8 cellular contexts compared by ENCODE assay signal in the genomic region with DNA sequence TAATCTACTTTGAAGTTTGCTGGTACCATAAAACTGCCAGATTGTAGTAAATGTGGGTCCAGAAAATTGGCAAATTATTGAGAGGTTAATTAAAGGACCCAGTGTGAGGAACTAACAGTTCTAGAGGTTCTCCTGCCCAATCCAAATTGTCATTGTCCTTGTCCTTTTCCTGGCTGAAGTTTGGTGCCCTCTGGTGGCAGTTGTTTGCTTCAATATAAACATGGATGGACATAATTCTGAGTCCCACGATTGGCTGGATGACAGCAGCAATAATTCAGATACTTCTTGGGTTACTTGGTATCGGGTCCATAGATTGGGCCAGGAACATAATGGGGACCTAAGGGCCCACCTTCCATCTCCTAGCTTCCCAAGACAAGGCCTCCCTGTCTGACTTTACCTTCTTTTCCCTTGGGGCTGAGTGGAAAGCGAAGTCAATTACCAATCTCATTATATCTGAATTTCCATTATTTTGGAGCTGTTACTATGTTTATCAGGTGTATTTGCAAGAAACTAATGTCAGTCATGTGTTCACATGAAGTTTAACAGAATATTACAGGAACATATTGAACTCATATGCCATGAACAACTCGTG. TPM values are rescaled to one million over a fixed set of nuclear protein-coding genes. Genes with fewer than 3 reads are reported as not detected.
DNase-seq lines count a peak whose midpoint lies in the region; ATAC-seq and TF ChIP-seq lines count a peak whose summit lies in the region.

No MANE protein-coding gene starts in this region.

- WGBS in IMR-90 (ENCODE audit: extremely low coverage in 2 of 2, insufficient read length in 1 of 2), 2 experiments = no CpG with 5 or more reads among the region's 4 CpGs

- H4K20me1 ChIP-seq in IMR-90 (ENCODE audit: insufficient read depth, low read length) = peaks cover 68% of the 10 kb centered on the region

- no peak overlapping the region for H3K4me2 ChIP-seq in IMR-90 (ENCODE audit: low read depth, low read length)

- no peak overlapping the region for H3K4me3 Mint-ChIP-seq in activated T-cell treated with anti-CD3 and anti-CD28 coated beads, Interleukin-2, amount 50 U/mL, for 24 hours
- no peak overlapping the region for H3K4me3 Mint-ChIP-seq in osteocyte (ENCODE audit: unreplicated experiment)

- H2AFZ ChIP-seq in IMR-90 (replicated peaks; ENCODE audit: low read length, poor library complexity) = no peak overlapping the region

- H2BK5ac ChIP-seq in IMR-90 (ENCODE audit: low read depth, low read length, poor library complexity, severe bottlenecking) = no peak overlapping the region

- peaks cover 44% of the 10 kb centered on the region for H3K36me3 ChIP-seq in IMR-90 (ENCODE audit: control insufficient read depth, insufficient read depth, low read length)

- H3K9ac ChIP-seq in IMR-90 (ENCODE audit: low read depth, low read length) = no peak overlapping the region

- no peak overlapping the region for H4K8ac ChIP-seq in IMR-90 (ENCODE audit: low read depth in 2 of 2, low read length in 2 of 2)

- dilution Hi-C loops in IMR-90 (cut with HindIII; ENCODE audit: low sequenced_read_pairs, unreplicated experiment) = no loop called here

- H3K79me1 ChIP-seq in IMR-90 (ENCODE audit: low read depth in 1 of 2, low read length in 2 of 2) = peaks cover 16 to 71% of the 10 kb centered on the region in 2 experiments

- H4K91ac ChIP-seq in IMR-90 (ENCODE audit: insufficient read depth, low read depth, low read length) = no peak overlapping the region

- H4K5ac ChIP-seq in IMR-90 (ENCODE audit: low read depth, low read length) = no peak overlapping the region

- H2BK20ac ChIP-seq in IMR-90 (ENCODE audit: low read depth, low read length) = no peak overlapping the region

- peaks cover 17% of the 10 kb centered on the region for H3K4me1 ChIP-seq in IMR-90 (ENCODE audit: control insufficient read depth, insufficient read depth, low read length)

- no peak overlapping the region for H3K18ac ChIP-seq in IMR-90 (ENCODE audit: low read depth, low read length)

- ATAC-seq in IMR-90 (ENCODE audit: low read depth) (no peak), GM21737 (IDR thresholded peaks at IDR 0.05; ENCODE audit: unreplicated experiment) (no peak), HG02798 (IDR thresholded peaks at IDR 0.05; ENCODE audit: poor library complexity, unreplicated experiment) (no peak)

- H3K27me3 Mint-ChIP-seq in activated T-cell treated with anti-CD3 and anti-CD28 coated beads, Interleukin-2, amount 50 U/mL, for 24 hours = no peaks in the 10 kb centered on the region
- no peaks in the 10 kb centered on the region for H3K27me3 Mint-ChIP-seq in osteocyte (ENCODE audit: unreplicated experiment)

- H3K4me3 ChIP-seq in IMR-90 (ENCODE audit: insufficient read depth, low read depth, low read length) (no peak overlapping the region), fibroblast of pulmonary artery (replicated peaks; ENCODE audit: low read depth, low read length) (no peak overlapping the region)

- peak; percentile 64 for TF ChIP-seq CTCF in IMR-90 (conservative IDR thresholded peaks at IDR 0.05; ENCODE audit: low read depth, low read length)
- TF ChIP-seq CTCF in fibroblast of pulmonary artery (IDR thresholded peaks at IDR 0.05; ENCODE audit: low read length, missing control alignments) = peak; percentile 80
- TF ChIP-seq CTCF in osteocyte (IDR thresholded peaks at IDR 0.05) = peak; percentile 77

- H3K27ac ChIP-seq in IMR-90 (ENCODE audit: insufficient read depth, low read length) = no peak overlapping the region

- intact Hi-C loops in IMR-90 (cut with micrococcal nuclease) = loop anchor here (2.0 to 10.0 kb wide), 3 partner anchors 33 to 214 kb away; partner anchors contain the start of gene GARRE1

- H3K4ac ChIP-seq in IMR-90 (ENCODE audit: low read depth, low read length) = no peak overlapping the region

- H3K4me1 Mint-ChIP-seq in activated T-cell treated with anti-CD3 and anti-CD28 coated beads, Interleukin-2, amount 50 U/mL, for 24 hours (ENCODE audit: low read depth) = peaks cover 58% of the 10 kb centered on the region
- H3K4me1 Mint-ChIP-seq in osteocyte (ENCODE audit: unreplicated experiment) = peaks cover 40% of the 10 kb centered on the region

- no peak overlapping the region for H3K23ac ChIP-seq in IMR-90 (ENCODE audit: low read depth, low read length)

- H3K27ac Mint-ChIP-seq in activated T-cell treated with anti-CD3 and anti-CD28 coated beads, Interleukin-2, amount 50 U/mL, for 24 hours = peak overlapping the region; percentile 50
- peak overlapping the region; percentile 34 for H3K27ac Mint-ChIP-seq in osteocyte (ENCODE audit: unreplicated experiment)

- peak; percentile 56 for TF ChIP-seq RAD21 in IMR-90 (IDR thresholded peaks at IDR 0.05; ENCODE audit: low read length)

- no peak overlapping the region for H3K56ac ChIP-seq in IMR-90 (ENCODE audit: extremely low read depth, insufficient read depth, low read length)

- POLR2A ChIA-PET in IMR-90 (lab: Charles Lee; ENCODE audit: unreplicated experiment) = no interaction called here

- no peak overlapping the region for H3K14ac ChIP-seq in IMR-90 (replicated peaks; ENCODE audit: low read depth, low read length)

- DNase-seq in CMK (ENCODE audit: low read depth) (peak; percentile 41), IMR-90 (peak; percentile 53), OCI-M1 (lab: John Stamatoyannopoulos, UW) (peak; percentile 86), fibroblast of pulmonary artery (ENCODE audit: low read depth) (peak; percentile 81), osteocyte (ENCODE audit: extremely low spot score, unreplicated experiment) (no peak)
- peak; percentile 54 for DNase-seq in activated T-cell treated with anti-CD3 and anti-CD28 coated beads, Interleukin-2, amount 50 U/mL, for 24 hours

- CTCF ChIA-PET in IMR-90 (lab: Yijun Ruan, JAX) = interaction anchor here (0.5 to 0.8 kb wide), 4 partner anchors 11 to 139 kb away, joined by 3 to 5 read pairs (median 3); no protein-coding TSS in a partner anchor

- peaks cover 20% of the 10 kb centered on the region for H3K9me1 ChIP-seq in IMR-90 (ENCODE audit: insufficient read depth, low read length)

- H3K27me3 ChIP-seq in IMR-90 (ENCODE audit: control insufficient read depth, insufficient read depth, low read length) = no peaks in the 10 kb centered on the region

- peaks cover 87% of the 10 kb centered on the region for H3K36me3 Mint-ChIP-seq in activated T-cell treated with anti-CD3 and anti-CD28 coated beads, Interleukin-2, amount 50 U/mL, for 24 hours (ENCODE audit: low read depth)
- peaks cover 55% of the 10 kb centered on the region for H3K36me3 Mint-ChIP-seq in osteocyte (ENCODE audit: unreplicated experiment)

- in situ Hi-C loops in IMR-90 (cut with MboI; ENCODE audit: low sequenced_read_pairs) = no loop called here

- no TSS peak for BruUV-seq in IMR-90 (replicated peaks; lab: Mats Ljungman, UMichigan)

- TF ChIP-seq POLR2A in IMR-90 (IDR thresholded peaks at IDR 0.05; ENCODE audit: low read depth, low read length) = no peak

- no peak overlapping the region for H2BK120ac ChIP-seq in IMR-90 (ENCODE audit: low read depth, low read length)

- no peak overlapping the region for H2AK5ac ChIP-seq in IMR-90 (ENCODE audit: low read depth, low read length)

- no peak overlapping the region for H2BK15ac ChIP-seq in IMR-90 (ENCODE audit: low read depth, low read length)

- no peak overlapping the region for H2AK9ac ChIP-seq in IMR-90 (replicated peaks; ENCODE audit: low read depth, low read length, poor library complexity)

- H3K9me3 ChIP-seq in IMR-90 (ENCODE audit: control insufficient read depth, insufficient read depth, low read length) = no peaks in the 10 kb centered on the region

- no peaks in the 10 kb centered on the region for H3K9me3 Mint-ChIP-seq in activated T-cell treated with anti-CD3 and anti-CD28 coated beads, Interleukin-2, amount 50 U/mL, for 24 hours
- H3K9me3 Mint-ChIP-seq in osteocyte (ENCODE audit: unreplicated experiment) = no peaks in the 10 kb centered on the region

TF ChIP-seq in IMR-90, 13 proteins besides CTCF, POLR2A, EP300 and RAD21:
- TF ChIP-seq FOS (IDR thresholded peaks at IDR 0.05; ENCODE audit: low read depth, low read length) = no peak
- TF ChIP-seq SMC3 (IDR thresholded peaks at IDR 0.05; ENCODE audit: low read depth, low read length) = peak; percentile 47; the same call in 1 of the 2 replicates

RNA-seq across cellular contexts. Expression of gene GARRE1, which starts 33.8 kb away (rescaled TPM):
- total RNA-seq in IMR-90 (2012; rRNA removed) (13.8 and 15.0 TPM in 2 replicates), osteocyte (29.5 and 33.5 TPM in 2 replicates)
- 16.9 and 21.5 TPM in 2 replicates for polyA plus RNA-seq in IMR-90 (2012; rRNA removed)
- 8.9 and 11.8 TPM in 2 replicates for polyA plus RNA-seq in IMR-90 (2012; cell fraction: cytosol; rRNA removed)
- 35.6 and 45.2 TPM in 2 replicates for polyA plus RNA-seq in IMR-90 (2012; cell fraction: nucleus; rRNA removed; ENCODE audit: low replicate concordance)

RNA-seq across cellular contexts. Expression of gene LSM14A, which starts 48.3 kb away (rescaled TPM):
- total RNA-seq in IMR-90 (2012; rRNA removed) (44.3 and 49.4 TPM in 2 replicates), osteocyte (97.8 and 111 TPM in 2 replicates)
- 54.8 and 66.1 TPM in 2 replicates for polyA plus RNA-seq in IMR-90 (2012; rRNA removed)
- 94.9 and 113 TPM in 2 replicates for polyA plus RNA-seq in IMR-90 (2012; cell fraction: cytosol; rRNA removed)
- polyA plus RNA-seq in IMR-90 (2012; cell fraction: nucleus; rRNA removed; ENCODE audit: low replicate concordance) = 45.7 and 47.0 TPM in 2 replicates
